10 cellular contexts compared by ENCODE assay signal in genomic region chr3:15794842-15795562, GRCh38. TPM values are rescaled to one million over a fixed set of nuclear protein-coding genes. Genes with fewer than 3 reads are reported as not detected.
DNase-seq lines count a peak whose midpoint lies in the region; ATAC-seq and TF ChIP-seq lines count a peak whose summit lies in the region.
"Had no signal": no experiment of that assay in that cellular context is flagged by ENCODE, and none has a peak within 500 bp of the region (broad histone marks: within the 10 kb centered on the region; RNA-seq: fewer than 3 reads in every experiment).

No MANE protein-coding gene starts in this region.

- no peak overlapping the region for H3K14ac ChIP-seq in trophoblast cell (ENCODE audit: low read length)

- TF ChIP-seq CTCF in VCaP (conservative IDR thresholded peaks at IDR 0.05) (no peak), thoracic aorta (IDR thresholded peaks at IDR 0.05) (no peak)

- H3K27ac Mint-ChIP-seq in activated CD4-positive, alpha-beta T cell treated with anti-CD3 and anti-CD28 coated beads, Interleukin-2, amount 10 ng/mL, durations not matched to agents 24 days and 14 days, result peak overlapping the region; percentile 84

- ATAC-seq in thoracic aorta (ENCODE audit: insufficient number of reproducible peaks, low FRiP score, low read depth), result no peak

- H3K27me3 ChIP-seq in thoracic aorta (replicated peaks; ENCODE audit: insufficient read depth) (no peaks in the 10 kb centered on the region), trophoblast cell (ENCODE audit: insufficient read depth, low read length) (no peaks in the 10 kb centered on the region)
- H3K27me3 ChIP-seq: BE2C had no signal

- no peak overlapping the region for H2AK5ac ChIP-seq in trophoblast cell (ENCODE audit: low read length)

- no peak overlapping the region for H3K4me2 ChIP-seq in trophoblast cell (ENCODE audit: low read length)

- H2BK5ac ChIP-seq in trophoblast cell (ENCODE audit: low read depth, low read length, poor library complexity), result no peak overlapping the region

- H3K9me3 ChIP-seq in thoracic aorta (no peaks in the 10 kb centered on the region), trophoblast cell (ENCODE audit: insufficient read depth, low read depth, low read length) (no peaks in the 10 kb centered on the region)
- H3K9me3 ChIP-seq: BE2C had no signal

- H3K4ac ChIP-seq in trophoblast cell (ENCODE audit: low read depth, low read length), result no peak overlapping the region

- intact Hi-C loops in activated CD4-positive, alpha-beta T cell treated with anti-CD3 and anti-CD28 coated beads, Interleukin-2, amount 10 ng/mL, durations not matched to agents 24 days and 14 days (cut with micrococcal nuclease), result loop anchor here (5.0 kb wide), 1 partner anchor 507 kb away; no protein-coding TSS in a partner anchor

- H3K4me3 ChIP-seq in thoracic aorta (peak overlapping the region; percentile 64), trophoblast cell (ENCODE audit: low read depth, low read length) (no peak overlapping the region)

- no peak overlapping the region for H2AFZ ChIP-seq in trophoblast cell (ENCODE audit: insufficient read depth, low read length, poor library complexity)

- H3K79me2 ChIP-seq in trophoblast cell (ENCODE audit: control insufficient read depth, insufficient read depth, low read length, poor library complexity), result no peaks in the 10 kb centered on the region

- WGBS in trophoblast cell (ENCODE audit: extremely low coverage, insufficient coverage, insufficient read length), result no CpG with 5 or more reads among the region's 2 CpGs

- no peak for DNase-seq in activated CD4-positive, alpha-beta T cell treated with anti-CD3 and anti-CD28 coated beads, Interleukin-2, amount 10 ng/mL, durations not matched to agents 24 days and 14 days
- DNase-seq in activated CD4-positive, alpha-beta T cell treated with anti-CD3 and anti-CD28 coated beads, Interleukin-2, amount 50 U/mL, for 4 hours, result no peak
- DNase-seq in globus pallidus (ENCODE audit: low spot score) (peak; percentile 49), thoracic aorta (ENCODE audit: low spot score) (no peak), middle frontal gyrus (ENCODE audit: extremely low spot score, low spot score) (no peak), HK-2 (ENCODE audit: unreplicated experiment) (no peak), trophoblast cell (no peak)
- DNase-seq: activated gamma-delta T cell treated with Interleukin-2 at 50 U/mL for 16 hours, BE2C had no signal

- no peak overlapping the region for H4K91ac ChIP-seq in trophoblast cell (ENCODE audit: low read depth, low read length)

- peak overlapping the region; percentile 79 for H3K27ac ChIP-seq in VCaP
- peak overlapping the region; percentile 54 to 82 for H3K27ac ChIP-seq in thoracic aorta
- no peak overlapping the region for H3K27ac ChIP-seq in trophoblast cell (ENCODE audit: low read depth, low read length)

- H3K4me1 ChIP-seq in thoracic aorta (ENCODE audit: control insufficient read depth in 1 of 2, low read depth in 2 of 2) (peaks cover 38 to 39% of the 10 kb centered on the region in 2 donors), trophoblast cell (ENCODE audit: control insufficient read depth in 1 of 2, insufficient read depth in 2 of 2, low read length in 2 of 2) (no peaks in the 10 kb centered on the region)
- H3K4me1 ChIP-seq: BE2C had no signal

- H3K23ac ChIP-seq in trophoblast cell (ENCODE audit: low read length), result no peak overlapping the region

- peaks cover 20% of the 10 kb centered on the region for H3K9me3 Mint-ChIP-seq in activated CD4-positive, alpha-beta T cell treated with anti-CD3 and anti-CD28 coated beads, Interleukin-2, amount 10 ng/mL, durations not matched to agents 24 days and 14 days

- H4K8ac ChIP-seq in trophoblast cell (ENCODE audit: low read depth, low read length), result no peak overlapping the region

- no peak overlapping the region for H3K18ac ChIP-seq in trophoblast cell (ENCODE audit: low read length)

- H4K12ac ChIP-seq in trophoblast cell (ENCODE audit: low read depth, low read length), result no peak overlapping the region

- H3K27me3 Mint-ChIP-seq in activated CD4-positive, alpha-beta T cell treated with anti-CD3 and anti-CD28 coated beads, Interleukin-2, amount 10 ng/mL, durations not matched to agents 24 days and 14 days, result no peaks in the 10 kb centered on the region

- H3K79me1 ChIP-seq in trophoblast cell (ENCODE audit: low read length), result no peaks in the 10 kb centered on the region

- no peak overlapping the region for H2BK12ac ChIP-seq in trophoblast cell (ENCODE audit: low read length)

- H3K36me3 ChIP-seq in thoracic aorta, result no peaks in the 10 kb centered on the region
- no peaks in the 10 kb centered on the region for H3K36me3 ChIP-seq in trophoblast cell (ENCODE audit: control insufficient read depth in 1 of 2, insufficient read depth in 2 of 2, low read length in 2 of 2)
- H3K36me3 ChIP-seq: BE2C had no signal

- peak overlapping the region; percentile 77 for H3K4me3 Mint-ChIP-seq in activated CD4-positive, alpha-beta T cell treated with anti-CD3 and anti-CD28 coated beads, Interleukin-2, amount 10 ng/mL, durations not matched to agents 24 days and 14 days

- peaks cover 33% of the 10 kb centered on the region for H3K36me3 Mint-ChIP-seq in activated CD4-positive, alpha-beta T cell treated with anti-CD3 and anti-CD28 coated beads, Interleukin-2, amount 10 ng/mL, durations not matched to agents 24 days and 14 days (ENCODE audit: low read depth)

- H3K4me1 Mint-ChIP-seq in activated CD4-positive, alpha-beta T cell treated with anti-CD3 and anti-CD28 coated beads, Interleukin-2, amount 10 ng/mL, durations not matched to agents 24 days and 14 days, result peaks cover 63% of the 10 kb centered on the region

- no peak overlapping the region for H2BK120ac ChIP-seq in trophoblast cell (ENCODE audit: insufficient read depth, low read length, poor library complexity)

- no peak overlapping the region for H3K9ac ChIP-seq in trophoblast cell (ENCODE audit: low read length)

RNA-seq across cellular contexts. Expression of gene ANKRD28, which starts 2.8 kb away (rescaled TPM):
- total RNA-seq in activated CD4-positive, alpha-beta T cell treated with anti-CD3 and anti-CD28 coated beads, Interleukin-2, amount 10 ng/mL, durations not matched to agents 24 days and 14 days, result 38.1 and 38.7 TPM in 2 replicates
- 10 to 100 TPM; 42.5 to 60.2 TPM for total RNA-seq in thoracic aorta
- 9.4 and 9.7 TPM in 2 replicates for polyA plus RNA-seq in trophoblast cell (2013)
